ENCODE assay signal across 20 cellular contexts in the genomic region with DNA sequence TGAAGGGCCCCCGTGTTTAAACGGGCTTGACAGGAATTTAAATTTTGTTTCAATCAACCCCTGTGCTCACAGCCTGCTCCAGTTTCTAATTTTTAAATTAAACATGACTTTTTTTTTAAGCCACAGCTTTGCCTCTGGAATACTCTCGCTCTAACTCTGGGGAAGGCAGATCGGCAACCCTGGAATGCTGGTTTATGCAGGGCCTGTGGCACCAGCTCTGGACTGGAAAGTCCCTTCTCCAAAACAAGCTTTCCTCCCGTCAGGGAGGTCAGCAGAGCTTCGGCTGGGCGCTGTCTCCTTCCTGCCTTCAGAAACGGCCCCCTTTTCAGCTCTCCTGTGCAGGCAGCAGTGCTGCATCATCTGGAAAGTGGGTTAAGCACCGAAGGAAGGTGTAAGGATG. TPM values are rescaled to one million over a fixed set of nuclear protein-coding genes. Genes with fewer than 3 reads are reported as not detected.
DNase-seq lines count a peak whose midpoint lies in the region; ATAC-seq and TF ChIP-seq lines count a peak whose summit lies in the region.
"Had no signal": no experiment of that assay in that cellular context is flagged by ENCODE, and none has a peak within 500 bp of the region (broad histone marks: within the 10 kb centered on the region; RNA-seq: fewer than 3 reads in every experiment).

No MANE protein-coding gene starts in this region.

- no peak for TF ChIP-seq POLR2A in NB4 (IDR thresholded peaks at IDR 0.05; ENCODE audit: extremely low read depth, insufficient read length)

- H3K27ac ChIP-seq in caudate nucleus (ENCODE audit: low read depth, low read length): peak overlapping the region; percentile 38
- H3K27ac ChIP-seq: neutrophil, tibial artery had no signal

- peaks cover 28 to 29% of the 10 kb centered on the region in 2 donors for H3K4me1 Mint-ChIP-seq in natural killer cell

- no peaks in the 10 kb centered on the region for H3K36me3 Mint-ChIP-seq in natural killer cell

- no peak overlapping the region for H3K4me3 Mint-ChIP-seq in natural killer cell
- H3K4me3 Mint-ChIP-seq: activated naive CD4-positive, alpha-beta T cell treated with anti-CD3 and anti-CD28 coated beads, Interleukin-2, amount 10 ng/mL, durations not matched to agents 7 days and 5 days; activated T-cell treated with anti-CD3 and anti-CD28 coated beads, Interleukin-2, amount 50 U/mL, for 24 hours had no signal

- peak; percentile 51 for DNase-seq in ELF-1 (ENCODE audit: low read depth, low spot score)
- peak; percentile 23 for DNase-seq in NB4 (ENCODE audit: low read depth)
- DNase-seq in caudate nucleus (lab: John Stamatoyannopoulos, UW): no peak
- no peak for DNase-seq in natural killer cell
- no peak for DNase-seq in HuH-7 (ENCODE audit: low spot score)
- DNase-seq in hepatic stellate cell (ENCODE audit: low spot score): no peak
- no peak for DNase-seq in HT-29 (ENCODE audit: low spot score)
- no peak for DNase-seq in left colon
- DNase-seq: activated CD4-positive, CD25-positive, alpha-beta regulatory T cell; aorta; IMR-90; tibial artery had no signal

- H3K27me3 Mint-ChIP-seq in natural killer cell (ENCODE audit: low read depth in 2 of 2): no peaks in the 10 kb centered on the region
- H3K27me3 Mint-ChIP-seq: activated naive CD4-positive, alpha-beta T cell treated with anti-CD3 and anti-CD28 coated beads, Interleukin-2, amount 10 ng/mL, durations not matched to agents 7 days and 5 days; activated T-cell treated with anti-CD3 and anti-CD28 coated beads, Interleukin-2, amount 50 U/mL, for 24 hours; CD4-positive, CD25-positive, alpha-beta regulatory T cell had no signal

- peak overlapping the region; percentile 26 for H3K4me3 ChIP-seq in NB4 (ENCODE audit: low read depth, low read length)
- H3K4me3 ChIP-seq: tibial artery had no signal

- intact Hi-C loops in natural killer cell (cut with micrococcal nuclease) (no loop called here), left colon (cut with DNase I, micrococcal nuclease) (no loop called here)

- TF ChIP-seq CTCF in NB4 (IDR thresholded peaks at IDR 0.05; ENCODE audit: low read depth, low read length) (no peak), natural killer cell (IDR thresholded peaks at IDR 0.05) (no peak)

- no peaks in the 10 kb centered on the region for H3K9me3 Mint-ChIP-seq in natural killer cell
- H3K9me3 Mint-ChIP-seq: activated naive CD4-positive, alpha-beta T cell treated with anti-CD3 and anti-CD28 coated beads, Interleukin-2, amount 10 ng/mL, durations not matched to agents 7 days and 5 days; activated T-cell treated with anti-CD3 and anti-CD28 coated beads, Interleukin-2, amount 50 U/mL, for 24 hours; CD4-positive, CD25-positive, alpha-beta regulatory T cell had no signal

- peak overlapping the region; percentile 71 to 79 for H3K27ac Mint-ChIP-seq in natural killer cell

- no peak for ATAC-seq in natural killer cell
- ATAC-seq in left colon: no peak
- ATAC-seq: SK-N-SH treated with all-trans-retinoic acid at 6 μM for 48 hours had no signal

RNA-seq across cellular contexts. Expression of gene SKOR1, which starts 42.7 kb away (rescaled TPM):
- total RNA-seq in natural killer cell: 1 to 10 TPM; 2.0 to 2.9 (median 2.1) TPM
- 0.15 and 0.18 TPM in 2 replicates for total RNA-seq in HT-29 (2014; rRNA removed; shearing (Covaris generic))
- total RNA-seq in left colon: under 1 TPM; 0.47 to 0.49 TPM
- total RNA-seq: IMR-90 had no signal

RNA-seq across cellular contexts. Expression of gene RNU6-1, which starts 57.3 kb away (rescaled TPM):
- total RNA-seq in natural killer cell (not detected), left colon (not detected)
- not detected in 2 replicates for total RNA-seq in HT-29 (2014; rRNA removed; shearing (Covaris generic))
- total RNA-seq: aorta; CD4-positive, CD25-positive, alpha-beta regulatory T cell; chondrocyte; IMR-90; liver; mucosa of gallbladder had no signal

Comparison
In these comparisons a context has a peak if more than half of its experiments do, and no peak if none do; other contexts are left out.
1. DNase-seq: peak in ELF-1 (single experiment) and NB4 (single experiment); none in caudate nucleus (0 of 61), natural killer cell (single experiment), HuH-7 (single experiment), hepatic stellate cell (single experiment), HT-29 (single experiment) and left colon (0 of 2).